ENCODE assay signal across 2 cellular contexts in genomic region chr17:55458287-55458900, GRCh38.
TF ChIP-seq lines count a peak whose summit lies in the region.

No MANE protein-coding gene starts in this region.

TF ChIP-seq in HepG2, 621 proteins besides CTCF, POLR2A, EP300 and RAD21:
- TF ChIP-seq PHF20 (CRISPR knock-in tag; IDR thresholded peaks at IDR 0.05) (no peak), MXD3 (CRISPR knock-in tag; IDR thresholded peaks at IDR 0.05) (no peak), ZNF605 (CRISPR knock-in tag; IDR thresholded peaks at IDR 0.05) (no peak), TCF7L2 (IDR thresholded peaks at IDR 0.05; ENCODE audit: low read depth, low read length) (no peak), ZNF687 (CRISPR knock-in tag; IDR thresholded peaks at IDR 0.05) (peak; percentile 33), MAFF (IDR thresholded peaks at IDR 0.05; ENCODE audit: low read depth, low read length) (no peak), RFXAP (CRISPR knock-in tag; IDR thresholded peaks at IDR 0.05; ENCODE audit: borderline replicate concordance) (no peak)

TF ChIP-seq in H1, 55 proteins besides CTCF, POLR2A, EP300 and RAD21:
- TF ChIP-seq EZH2 (IDR thresholded peaks at IDR 0.05; ENCODE audit: low read depth, low read length, severe bottlenecking) (no peak), BACH1 (IDR thresholded peaks at IDR 0.05; ENCODE audit: low read length) (no peak), ZNF274 (IDR thresholded peaks at IDR 0.05; ENCODE audit: borderline replicate concordance, extremely low read depth, low read length) (no peak), SP1 (IDR thresholded peaks at IDR 0.05; ENCODE audit: low read depth, low read length) (no peak), SIX5 (IDR thresholded peaks at IDR 0.05; ENCODE audit: low read depth, low read length) (no peak), GABPA (IDR thresholded peaks at IDR 0.05; ENCODE audit: borderline replicate concordance, insufficient read depth, low read length) (no peak), CBX8 (IDR thresholded peaks at IDR 0.05; ENCODE audit: borderline replicate concordance, low read depth, low read length) (no peak), EGR1 (IDR thresholded peaks at IDR 0.05; ENCODE audit: borderline replicate concordance, low read depth, low read length) (no peak)
